ENCODE assay signal across 33 cellular contexts in the genomic region with DNA sequence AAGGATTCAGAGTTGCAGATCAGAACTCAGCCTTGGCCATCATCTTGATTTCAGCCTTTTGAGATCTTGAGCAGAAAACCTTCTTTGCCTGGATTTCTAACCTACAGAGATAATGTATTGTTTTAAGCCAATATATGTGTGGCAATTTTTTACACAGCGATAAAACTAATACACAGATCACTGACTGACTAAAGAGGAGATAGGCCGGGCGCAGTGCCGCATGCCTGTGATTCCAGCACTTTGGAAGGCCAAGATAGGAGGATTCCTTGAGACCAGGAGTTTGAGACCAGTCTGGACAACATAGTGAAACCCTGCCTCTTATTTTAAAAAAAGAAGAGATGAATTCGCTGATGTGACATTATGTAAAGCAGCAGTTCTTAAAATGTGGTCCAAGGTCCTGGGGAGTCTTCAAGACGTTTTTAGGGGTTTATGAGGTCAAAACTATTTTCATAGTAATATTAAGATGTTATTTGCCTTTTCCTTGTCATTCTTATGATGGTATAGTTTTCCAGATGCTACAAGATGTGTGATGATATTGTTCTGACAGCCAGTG.
"Had no signal": no experiment of that assay in that cellular context is flagged by ENCODE, and none has a peak within 500 bp of the region (broad histone marks: within the 10 kb centered on the region; RNA-seq: fewer than 3 reads in every experiment).

No MANE protein-coding gene starts in this region.

- H3K27ac Mint-ChIP-seq: activated B cell treated with CpG ODN at 0.5 μM for 24 hours; activated CD8-positive, alpha-beta T cell treated with anti-CD3 and anti-CD28 coated beads for 36 hours; activated naive CD8-positive, alpha-beta T cell; activated T-helper 17 cell treated with anti-CD3 and anti-CD28 coated beads, Interleukin-2, amount 50 U/mL, for 72 hours; effector memory CD8-positive, alpha-beta T cell; T-helper 17 cell; T-helper 2 cell treated with Interferon-gamma antibody and Interleukin-4, amounts not matched to agents 5 μg/mL and 100 μg/mL, for 36 hours had no signal

- FAIRE-seq: colon had no signal

- H3K4me3 ChIP-seq: body of pancreas, gastrocnemius medialis, heart left ventricle had no signal

- H3K9me3 ChIP-seq: body of pancreas, gastrocnemius medialis, heart left ventricle had no signal

- DNase-seq: activated B cell treated with CpG ODN at 0.5 μM for 24 hours; activated CD4-positive, alpha-beta T cell treated with anti-CD3 and anti-CD28 coated beads for 48 hours; activated CD4-positive, alpha-beta T cell treated with anti-CD3 and anti-CD28 coated beads, Interleukin-2, amount 50 U/mL, for 1 hour; activated CD4-positive, alpha-beta T cell treated with anti-CD3 and anti-CD28 coated beads, Interleukin-2, amount 50 U/mL, for 48 hours; activated CD8-positive, alpha-beta memory T cell treated with anti-CD3 and anti-CD28 coated beads for 24 hours; activated CD8-positive, alpha-beta T cell treated with anti-CD3 and anti-CD28 coated beads for 36 hours; activated effector memory CD4-positive, alpha-beta T cell treated with Interleukin-2 at 50 U/mL for 16 hours; activated gamma-delta T cell treated with Interleukin-2 at 50 U/mL for 16 hours; activated naive CD4-positive, alpha-beta T cell treated with anti-CD3 and anti-CD28 coated beads, Interleukin-2, amount 50 U/mL, for 16 hours; activated naive CD4-positive, alpha-beta T cell treated with Interleukin-2 at 50 U/mL for 16 hours; activated T-cell treated with anti-CD3 and anti-CD28 coated beads, Interleukin-2, amount 50 U/mL, for 4 hours; amygdala; aorta; body of pancreas; caudate nucleus; cortex of kidney; dermis blood vessel endothelial cell; effector CD4-positive, alpha-beta T cell; effector memory CD8-positive, alpha-beta T cell; erythroblast; foreskin keratinocyte; gastrocnemius medialis; glutamatergic neuron; heart left ventricle; T-helper 1 cell; T-helper 17 cell; T1000; WERI-Rb-1 had no signal

- H3K4me1 Mint-ChIP-seq: activated T-helper 17 cell treated with anti-CD3 and anti-CD28 coated beads, Interleukin-2, amount 50 U/mL, for 72 hours had no signal

- ATAC-seq: activated CD4-positive, CD25-positive, alpha-beta regulatory T cell treated with anti-CD3 and anti-CD28 coated beads, Interleukin-2, amount 50 U/mL, for 24 hours; activated CD8-positive, alpha-beta T cell treated with anti-CD3 and anti-CD28 coated beads for 36 hours; activated T-cell treated with anti-CD3 and anti-CD28 coated beads, Interleukin-2, amount 50 U/mL, for 4 hours; activated T-helper 17 cell treated with anti-CD3 and anti-CD28 coated beads, Interleukin-2, amount 50 U/mL, for 72 hours; body of pancreas; effector memory CD8-positive, alpha-beta T cell; foreskin keratinocyte; gastrocnemius medialis; heart left ventricle; T-helper 17 cell had no signal

- H3K27me3 Mint-ChIP-seq: activated B cell treated with CpG ODN at 0.5 μM for 24 hours; activated CD8-positive, alpha-beta T cell treated with anti-CD3 and anti-CD28 coated beads for 36 hours; activated naive CD8-positive, alpha-beta T cell; activated T-helper 17 cell treated with anti-CD3 and anti-CD28 coated beads, Interleukin-2, amount 50 U/mL, for 72 hours; effector memory CD8-positive, alpha-beta T cell; T-helper 17 cell had no signal

- H3K27ac ChIP-seq: body of pancreas, foreskin keratinocyte, gastrocnemius medialis, heart left ventricle, WERI-Rb-1 had no signal

- H3K9me3 Mint-ChIP-seq: activated B cell treated with CpG ODN at 0.5 μM for 24 hours; activated CD8-positive, alpha-beta T cell treated with anti-CD3 and anti-CD28 coated beads for 36 hours; activated T-cell treated with anti-CD3 and anti-CD28 coated beads, Interleukin-2, amount 50 U/mL, for 4 hours; activated T-helper 17 cell treated with anti-CD3 and anti-CD28 coated beads, Interleukin-2, amount 50 U/mL, for 72 hours; effector memory CD8-positive, alpha-beta T cell; T-helper 2 cell treated with Interferon-gamma antibody and Interleukin-4, amounts not matched to agents 5 μg/mL and 100 μg/mL, for 36 hours had no signal

- H3K4me1 ChIP-seq: body of pancreas had no signal

- H3K27me3 ChIP-seq: body of pancreas, foreskin keratinocyte, gastrocnemius medialis, heart left ventricle had no signal

- H3K36me3 ChIP-seq: gastrocnemius medialis, heart left ventricle, WERI-Rb-1 had no signal

- H3K4me3 Mint-ChIP-seq: activated B cell treated with CpG ODN at 0.5 μM for 24 hours; activated CD8-positive, alpha-beta T cell treated with anti-CD3 and anti-CD28 coated beads for 36 hours; activated naive CD8-positive, alpha-beta T cell; activated T-cell treated with anti-CD3 and anti-CD28 coated beads, Interleukin-2, amount 50 U/mL, for 4 hours; activated T-helper 17 cell treated with anti-CD3 and anti-CD28 coated beads, Interleukin-2, amount 50 U/mL, for 72 hours; effector memory CD8-positive, alpha-beta T cell; T-helper 17 cell; T-helper 2 cell treated with Interferon-gamma antibody and Interleukin-4, amounts not matched to agents 5 μg/mL and 100 μg/mL, for 36 hours had no signal
